In the genomic region with DNA sequence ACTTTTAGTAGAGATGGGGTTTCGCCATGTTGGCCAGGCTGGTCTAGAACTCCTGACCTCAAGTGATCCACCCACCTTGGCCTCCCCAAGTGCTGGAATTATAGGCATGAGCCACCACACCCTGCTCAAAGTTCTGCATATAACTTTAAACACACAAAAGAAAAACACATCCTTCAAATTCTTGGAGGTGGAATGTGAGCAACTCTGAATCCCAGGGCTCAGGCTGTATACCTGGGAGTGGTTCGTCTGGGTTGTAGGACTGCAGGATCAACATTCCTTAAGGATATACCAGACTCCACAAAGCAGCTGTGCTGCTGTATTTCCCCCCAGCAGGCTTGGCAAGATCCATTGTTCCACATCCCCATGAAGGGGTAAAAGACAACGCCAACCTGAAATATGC, we compare ENCODE assay signal across 1 cellular context.
TF ChIP-seq lines count a peak whose summit lies in the region.

No MANE protein-coding gene starts in this region.

TF ChIP-seq in Ishikawa, 13 proteins besides CTCF, POLR2A, EP300 and RAD21:
- TF ChIP-seq TEAD4 (IDR thresholded peaks at IDR 0.05) (peak; percentile 56; the same call in 1 of the 2 replicates), NFIC (IDR thresholded peaks at IDR 0.05) (no peak), MAX (IDR thresholded peaks at IDR 0.05) (no peak)
